ENCODE assay signal across 10 cellular contexts in the genomic region with DNA sequence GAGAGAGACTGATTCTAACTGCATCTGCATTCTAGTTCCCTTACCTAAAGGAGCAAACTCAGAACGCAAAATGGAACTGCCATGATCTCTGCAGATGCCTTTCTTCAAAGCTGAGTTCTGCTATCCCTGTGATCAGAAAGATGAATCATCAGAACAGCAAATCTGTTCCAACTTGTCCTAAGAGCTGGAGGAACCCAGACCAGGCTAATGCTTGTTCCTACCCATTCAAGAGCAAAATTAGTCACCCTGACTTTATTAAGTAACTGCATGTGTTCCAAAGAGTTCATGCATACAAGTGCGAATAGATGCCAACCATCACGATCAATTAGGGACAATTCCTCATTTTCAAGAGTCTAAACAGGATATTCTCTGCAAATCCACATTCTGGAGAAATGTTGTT. TPM values are rescaled to one million over a fixed set of nuclear protein-coding genes. Genes with fewer than 3 reads are reported as not detected.
A peak's percentile ranks its signal among the peaks of the same experiment; 100 is the strongest.
DNase-seq lines count a peak whose midpoint lies in the region; ATAC-seq and TF ChIP-seq lines count a peak whose summit lies in the region.
"Had no signal": no experiment of that assay in that cellular context is flagged by ENCODE, and none has a peak within 500 bp of the region (broad histone marks: within the 10 kb centered on the region; RNA-seq: fewer than 3 reads in every experiment).

No MANE protein-coding gene starts in this region.

- in situ Hi-C loops in brain microvascular endothelial cell (cut with HindIII; ENCODE audit: low pct_ligation_motif_present, low sequenced_read_pairs) = no loop called here

- H3K27me3 ChIP-seq in left ventricle myocardium inferior (ENCODE audit: low read depth) (peaks cover 4% of the 10 kb centered on the region), brain microvascular endothelial cell (replicated peaks) (no peaks in the 10 kb centered on the region), lower lobe of right lung (ENCODE audit: low read depth) (no peaks in the 10 kb centered on the region), upper lobe of right lung (no peaks in the 10 kb centered on the region)

- POLR2A ChIA-PET in HEK293T (lab: Yijun Ruan, JAX) = no interaction called here

- TF ChIP-seq CTCF in left ventricle myocardium inferior (IDR thresholded peaks at IDR 0.05; ENCODE audit: borderline replicate concordance) (no peak), brain microvascular endothelial cell (IDR thresholded peaks at IDR 0.05; ENCODE audit: low read depth, low read length, missing control alignments) (no peak), lower lobe of right lung (IDR thresholded peaks at IDR 0.05) (no peak), upper lobe of right lung (IDR thresholded peaks at IDR 0.05) (no peak)

- peak overlapping the region; percentile 67 for H3K4me3 ChIP-seq in left ventricle myocardium inferior
- H3K4me3 ChIP-seq in brain microvascular endothelial cell (ENCODE audit: low read depth, low read length) = no peak overlapping the region
- H3K4me3 ChIP-seq in lower lobe of right lung = peak overlapping the region; percentile 54
- H3K4me3 ChIP-seq in upper lobe of right lung = no peak overlapping the region

- CTCF ChIA-PET in HEK293T (lab: Yijun Ruan, JAX) = no interaction called here

- H3K27ac ChIP-seq in left ventricle myocardium inferior (replicated peaks) (peak overlapping the region; percentile 90), brain microvascular endothelial cell (peak overlapping the region; percentile 65), lower lobe of right lung (peak overlapping the region; percentile 82), upper lobe of right lung (peak overlapping the region; percentile 72)

- ATAC-seq in Right ventricle myocardium inferior = no peak
- ATAC-seq in lower lobe of right lung = no peak
- no peak for ATAC-seq in upper lobe of right lung
- no peak for ATAC-seq in activated CD4-positive, CD25-positive, alpha-beta regulatory T cell treated with anti-CD3 and anti-CD28 coated beads, Interleukin-2, amount 50 U/mL, for 24 hours

- no peaks in the 10 kb centered on the region for H3K36me3 ChIP-seq in left ventricle myocardium inferior
- H3K36me3 ChIP-seq in brain microvascular endothelial cell (replicated peaks) = no peaks in the 10 kb centered on the region
- peaks cover 6% of the 10 kb centered on the region for H3K36me3 ChIP-seq in lower lobe of right lung
- no peaks in the 10 kb centered on the region for H3K36me3 ChIP-seq in upper lobe of right lung

- intact Hi-C loops in left ventricle myocardium inferior (cut with micrococcal nuclease) (no loop called here), Right ventricle myocardium inferior (cut with DNase I) (loop anchor here (5.0 kb wide), 1 partner anchor 46 kb away; the partner anchor contains the start of gene MBP), lower lobe of right lung (cut with DNase I) (no loop called here), upper lobe of right lung (cut with DNase I) (no loop called here)

- H3K9me3 ChIP-seq in left ventricle myocardium inferior (replicated peaks) (no peaks in the 10 kb centered on the region), lower lobe of right lung (no peaks in the 10 kb centered on the region), upper lobe of right lung (no peaks in the 10 kb centered on the region)
- H3K9me3 ChIP-seq: Caco-2 had no signal

- no peak for DNase-seq in left ventricle myocardium inferior
- DNase-seq in Right ventricle myocardium inferior (ENCODE audit: missing footprints) = no peak
- peak; percentile 62 for DNase-seq in brain microvascular endothelial cell
- no peak for DNase-seq in lower lobe of right lung
- DNase-seq in upper lobe of right lung = no peak
- DNase-seq in HEK293T (ENCODE audit: extremely low spot score) = no peak
- DNase-seq in RPMI8226 = no peak
- DNase-seq: Caco-2, cerebellar nuclear complex had no signal

- H3K4me1 ChIP-seq in left ventricle myocardium inferior = peaks cover 83% of the 10 kb centered on the region
- H3K4me1 ChIP-seq in lower lobe of right lung = peaks cover 81% of the 10 kb centered on the region
- H3K4me1 ChIP-seq in upper lobe of right lung = peaks cover 40% of the 10 kb centered on the region

TF ChIP-seq in HEK293T, 16 proteins besides CTCF, POLR2A, EP300 and RAD21:
- TF ChIP-seq FOXK2 (IDR thresholded peaks at IDR 0.05) (no peak), LEF1 (IDR thresholded peaks at IDR 0.05; ENCODE audit: borderline replicate concordance) (no peak), TARDBP (IDR thresholded peaks at IDR 0.05) (no peak), CTBP1 (IDR thresholded peaks at IDR 0.05; ENCODE audit: borderline replicate concordance) (no peak), SUZ12 (IDR thresholded peaks at IDR 0.05) (no peak), NFRKB (IDR thresholded peaks at IDR 0.05) (no peak), L3MBTL2 (conservative IDR thresholded peaks at IDR 0.05) (no peak), SP1 (IDR thresholded peaks at IDR 0.05) (no peak)
- TF ChIP-seq, protein P1, sequence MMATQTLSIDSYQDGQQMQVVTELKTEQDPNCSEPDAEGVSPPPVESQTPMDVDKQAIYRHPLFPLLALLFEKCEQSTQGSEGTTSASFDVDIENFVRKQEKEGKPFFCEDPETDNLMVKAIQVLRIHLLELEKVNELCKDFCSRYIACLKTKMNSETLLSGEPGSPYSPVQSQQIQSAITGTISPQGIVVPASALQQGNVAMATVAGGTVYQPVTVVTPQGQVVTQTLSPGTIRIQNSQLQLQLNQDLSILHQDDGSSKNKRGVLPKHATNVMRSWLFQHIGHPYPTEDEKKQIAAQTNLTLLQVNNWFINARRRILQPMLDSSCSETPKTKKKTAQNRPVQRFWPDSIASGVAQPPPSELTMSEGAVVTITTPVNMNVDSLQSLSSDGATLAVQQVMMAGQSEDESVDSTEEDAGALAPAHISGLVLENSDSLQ (IDR thresholded peaks at IDR 0.05) = no peak

RNA-seq across cellular contexts. Expression of gene MBP, which starts 46.5 kb away (rescaled TPM):
- 35.0 TPM for total RNA-seq in left ventricle myocardium inferior
- total RNA-seq in Right ventricle myocardium inferior = 34.9 TPM
- 90.6 TPM for total RNA-seq in lower lobe of right lung
- total RNA-seq in upper lobe of right lung = 78.9 TPM

Comparison
In these comparisons a context has a peak if more than half of its experiments do, and no peak if none do; other contexts are left out.
1. H3K4me3 ChIP-seq: peak in left ventricle myocardium inferior (single experiment) and lower lobe of right lung (single experiment); none in brain microvascular endothelial cell (single experiment) and upper lobe of right lung (single experiment).
2. Peak in every context shown above with its lines, with median percentiles within 50 percentile points of each other: H3K27ac ChIP-seq.